Comparison of ENCODE assay signal across 22 cellular contexts in the genomic region with DNA sequence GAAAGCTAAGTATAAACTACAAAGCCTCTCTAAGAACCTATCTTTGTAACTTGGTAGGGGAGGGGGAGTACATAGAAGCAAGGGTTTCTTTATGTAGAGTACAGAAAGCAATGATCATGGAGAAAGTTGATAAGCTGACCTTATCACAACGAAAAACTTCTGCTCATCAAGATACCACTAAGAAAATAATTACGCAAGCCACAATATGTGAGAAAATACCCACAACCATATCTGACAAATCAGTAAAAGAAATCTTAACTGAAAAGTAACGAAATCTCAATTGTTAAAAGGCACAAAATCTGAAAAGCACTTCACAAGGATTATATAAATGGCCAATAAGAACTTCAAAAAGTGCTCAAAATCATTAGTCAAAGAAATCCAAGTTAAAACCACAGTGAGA.
"Had no signal": no experiment of that assay in that cellular context is flagged by ENCODE, and none has a peak within 500 bp of the region (broad histone marks: within the 10 kb centered on the region; RNA-seq: fewer than 3 reads in every experiment).

No MANE protein-coding gene starts in this region.

- H3K36me3 Mint-ChIP-seq: mesothelial cell of epicardium, naive B cell had no signal

- H3K9me3 Mint-ChIP-seq: dendritic cell treated with granulocyte-macrophage colony-stimulating factor and Interleukin-4, amounts not matched to agents 40 ng/mL and 50 ng/mL, for 4 days; effector memory CD8-positive, alpha-beta T cell; mesothelial cell of epicardium; naive B cell; naive thymus-derived CD8-positive, alpha-beta T cell had no signal

- H3K4me1 ChIP-seq: colonic mucosa, gastrocnemius medialis, left lung had no signal

- H3K27me3 ChIP-seq: colonic mucosa, gastrocnemius medialis had no signal

- H3K27ac Mint-ChIP-seq: dendritic cell treated with granulocyte-macrophage colony-stimulating factor and Interleukin-4, amounts not matched to agents 40 ng/mL and 50 ng/mL, for 4 days; effector memory CD8-positive, alpha-beta T cell; mesothelial cell of epicardium; naive B cell; naive thymus-derived CD8-positive, alpha-beta T cell had no signal

- H3K36me3 ChIP-seq: colonic mucosa, esophagus squamous epithelium, gastrocnemius medialis, heart right ventricle, left lung, lower lobe of right lung had no signal

- H3K27ac ChIP-seq: colonic mucosa, esophagus squamous epithelium, gastrocnemius medialis, heart right ventricle, left lung, lower lobe of right lung had no signal

- ATAC-seq: effector memory CD8-positive, alpha-beta T cell; gastrocnemius medialis; heart right ventricle; left cardiac atrium; left lung; left ventricle myocardium superior; lower lobe of right lung; mucosa of descending colon; naive thymus-derived CD8-positive, alpha-beta T cell had no signal

- DNase-seq: colonic mucosa; cortex of kidney; effector CD8-positive, alpha-beta T cell; effector memory CD8-positive, alpha-beta T cell; esophagus squamous epithelium; foreskin fibroblast; foreskin melanocyte; gastrocnemius medialis; glutamatergic neuron; head of caudate nucleus; heart right ventricle; hippocampal formation; left cardiac atrium; left lung; left ventricle myocardium superior; lower lobe of right lung; mesenchymal stem cell; mucosa of descending colon; naive B cell; naive thymus-derived CD8-positive, alpha-beta T cell had no signal

- H3K4me3 Mint-ChIP-seq: dendritic cell treated with granulocyte-macrophage colony-stimulating factor and Interleukin-4, amounts not matched to agents 40 ng/mL and 50 ng/mL, for 4 days; effector memory CD8-positive, alpha-beta T cell; mesothelial cell of epicardium; naive B cell; naive thymus-derived CD8-positive, alpha-beta T cell had no signal

- H3K9me3 ChIP-seq: colonic mucosa, esophagus squamous epithelium, gastrocnemius medialis, heart right ventricle, left lung, lower lobe of right lung, mucosa of descending colon had no signal

- H3K4me3 ChIP-seq: colonic mucosa, esophagus squamous epithelium, gastrocnemius medialis, heart right ventricle, left lung, lower lobe of right lung, mucosa of descending colon had no signal
